ENCODE assay signal across 22 cellular contexts in the genomic region with DNA sequence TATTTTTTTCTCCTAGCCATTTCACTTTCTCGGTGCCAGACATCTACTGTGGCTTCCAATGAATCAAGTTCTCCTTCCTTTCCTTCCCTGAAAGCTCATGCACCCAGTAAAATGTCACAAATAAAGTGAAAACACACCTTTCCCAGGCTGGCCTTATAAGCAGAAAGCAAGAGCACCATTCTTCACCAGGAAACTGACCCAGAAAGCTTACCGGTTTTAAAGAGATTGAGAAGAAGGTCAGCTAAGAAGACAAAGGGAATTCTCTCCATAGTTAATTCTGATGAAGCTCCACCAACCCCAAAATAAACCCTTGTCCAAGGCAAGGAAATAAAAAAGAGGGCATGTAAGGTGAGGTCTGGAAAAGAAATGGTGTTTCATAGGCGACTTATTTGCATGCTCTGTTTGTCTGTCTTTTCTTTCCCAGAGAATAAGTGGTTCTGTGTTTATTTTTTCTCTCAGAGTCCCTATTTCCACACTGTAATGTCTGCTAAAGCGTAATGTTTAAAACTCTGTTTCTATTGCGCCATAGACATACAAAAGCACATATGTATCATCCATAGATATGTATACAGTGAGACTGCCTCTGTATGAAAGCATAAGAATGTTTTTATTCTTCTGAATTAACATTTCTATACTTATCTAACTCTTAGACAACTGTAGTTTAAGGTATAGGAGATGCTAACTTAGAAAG. TPM values are rescaled to one million over a fixed set of nuclear protein-coding genes. Genes with fewer than 3 reads are reported as not detected.
DNase-seq lines count a peak whose midpoint lies in the region; ATAC-seq and TF ChIP-seq lines count a peak whose summit lies in the region.
"Had no signal": no experiment of that assay in that cellular context is flagged by ENCODE, and none has a peak within 500 bp of the region (broad histone marks: within the 10 kb centered on the region; RNA-seq: fewer than 3 reads in every experiment).

No MANE protein-coding gene starts in this region.

- H3K27ac Mint-ChIP-seq in neural crest cell (ENCODE audit: unreplicated experiment): peak overlapping the region; percentile 70
- H3K27ac Mint-ChIP-seq: activated B cell treated with CpG ODN at 0.5 μM for 24 hours; activated CD8-positive, alpha-beta T cell treated with anti-CD3 and anti-CD28 coated beads for 36 hours; activated naive CD4-positive, alpha-beta T cell treated with anti-CD3 and anti-CD28 coated beads for 36 hours; T-helper 2 cell treated with Interferon-gamma antibody and Interleukin-4, amounts not matched to agents 5 μg/mL and 100 μg/mL, for 36 hours had no signal

- TF ChIP-seq EP300 in SK-N-SH (IDR thresholded peaks at IDR 0.05; ENCODE audit: borderline replicate concordance in 1 of 2, low read depth in 1 of 2, low read length in 1 of 2): no peak

- no peaks in the 10 kb centered on the region for H3K79me2 ChIP-seq in SK-N-SH (ENCODE audit: insufficient read depth)

- no peak for TF ChIP-seq RAD21 in SK-N-SH (IDR thresholded peaks at IDR 0.05; ENCODE audit: low read length)

- H3K27ac ChIP-seq in SK-N-SH (ENCODE audit: low read depth in 2 of 2, low read length in 1 of 2) (peak overlapping the region in 1 of 2 experiments; percentile 10; a peak in 2 of 4 replicates), iPS-18a (ENCODE audit: low read length) (no peak overlapping the region), upper lobe of right lung (no peak overlapping the region)
- H3K27ac ChIP-seq: foreskin keratinocyte, SJSA1 had no signal

- DNase-seq in SK-N-SH (no peak), neural crest cell (ENCODE audit: low read depth, low spot score) (no peak), upper lobe of right lung (no peak), NCI-H2227 treated with DMSO at 0.1 percent for 48 hours (lab: John Stamatoyannopoulos, UW) (no peak), OCI-M1 (lab: John Stamatoyannopoulos, UW) (no peak)
- no peak for DNase-seq in stimulated activated CD4-positive, alpha-beta T cell treated with anti-CD3 and anti-CD28 coated beads, Interleukin-2, amount 100 ng/mL, for 48 hours
- DNase-seq: 8988T; activated B cell treated with CpG ODN at 0.5 μM for 24 hours; activated CD8-positive, alpha-beta T cell treated with anti-CD3 and anti-CD28 coated beads for 36 hours; activated naive CD4-positive, alpha-beta T cell treated with anti-CD3 and anti-CD28 coated beads for 36 hours; activated T-cell treated with anti-CD3 and anti-CD28 coated beads, Interleukin-2, amount 50 U/mL, for 1 hour; BE2C; COR-L47; foreskin keratinocyte; NCI-H774; stimulated activated naive CD8-positive, alpha-beta T cell treated with anti-CD3 and anti-CD28 coated beads, Interleukin-15, Interleukin-2, amounts not matched to agents 100 U/mL and 50 U/mL, for 24 hours had no signal

- WGBS in SK-N-SH (ENCODE audit: low lambda C conversion rate): 58% methylated on average over 5 of the region's 5 CpGs

- ATAC-seq in SK-N-SH treated with all-trans-retinoic acid at 6 μM for 48 hours (no peak), upper lobe of right lung (no peak)
- ATAC-seq: activated CD8-positive, alpha-beta T cell treated with anti-CD3 and anti-CD28 coated beads for 36 hours; foreskin keratinocyte; stimulated activated naive CD8-positive, alpha-beta T cell treated with anti-CD3 and anti-CD28 coated beads, Interleukin-15, Interleukin-2, amounts not matched to agents 100 U/mL and 50 U/mL, for 24 hours had no signal

- H3K4me1 Mint-ChIP-seq in neural crest cell: peaks cover 48% of the 10 kb centered on the region
- H3K4me1 Mint-ChIP-seq: activated B cell treated with CpG ODN at 0.5 μM for 24 hours had no signal

- intact Hi-C loops in upper lobe of right lung (cut with DNase I): no loop called here

- H3K9me2 ChIP-seq in SK-N-SH: no peaks in the 10 kb centered on the region

- POLR2A ChIA-PET in SK-N-SH (lab: Yijun Ruan, JAX): no interaction called here

- peaks cover 3% of the 10 kb centered on the region for H3F3A ChIP-seq in SK-N-SH (replicated peaks; ENCODE audit: insufficient read depth)

- H3K9ac ChIP-seq in SK-N-SH (no peak overlapping the region), iPS-18a (ENCODE audit: low read length) (no peak overlapping the region)

- H3K36me3 ChIP-seq in SK-N-SH (replicated peaks in 1 of 2; ENCODE audit: control insufficient read depth in 1 of 2, insufficient read depth in 2 of 2, low read length in 1 of 2) (no peaks in the 10 kb centered on the region), iPS-18a (ENCODE audit: control insufficient read depth, low read depth, low read length) (no peaks in the 10 kb centered on the region), upper lobe of right lung (no peaks in the 10 kb centered on the region)
- H3K36me3 ChIP-seq: BE2C, HAP-1, SJSA1 had no signal

- peak overlapping the region; percentile 64; the same call in 1 of the 2 replicates for H2AFZ ChIP-seq in SK-N-SH (ENCODE audit: low read depth)

- H4K20me1 ChIP-seq in SK-N-SH (ENCODE audit: insufficient read depth): no peaks in the 10 kb centered on the region

- H3K27me3 ChIP-seq in SK-N-SH (ENCODE audit: insufficient read depth) (no peaks in the 10 kb centered on the region), iPS-18a (ENCODE audit: control insufficient read depth, insufficient read depth, low read length) (peaks cover 16% of the 10 kb centered on the region), upper lobe of right lung (no peaks in the 10 kb centered on the region)
- H3K27me3 ChIP-seq: BE2C had no signal

- peak overlapping the region; percentile 84; the same call in 1 of the 2 replicates for H3K4me2 ChIP-seq in SK-N-SH

- CTCF ChIA-PET in SK-N-SH (lab: Yijun Ruan, JAX): interaction anchor here (1.4 kb wide), 1 partner anchor 9 kb away, joined by 6 read pairs; no protein-coding TSS in a partner anchor

- no peaks in the 10 kb centered on the region for H3K36me3 Mint-ChIP-seq in neural crest cell (ENCODE audit: low read depth)

- H3K4me1 ChIP-seq in SK-N-SH (ENCODE audit: control insufficient read depth in 1 of 2, insufficient read depth in 2 of 2, low read depth in 1 of 2, low read length in 1 of 2): peaks cover 5 to 13% of the 10 kb centered on the region in 2 experiments; a peak in 3 of 4 replicates
- peaks cover 28% of the 10 kb centered on the region for H3K4me1 ChIP-seq in iPS-18a (ENCODE audit: control insufficient read depth, low read depth, low read length)
- no peaks in the 10 kb centered on the region for H3K4me1 ChIP-seq in upper lobe of right lung
- H3K4me1 ChIP-seq: BE2C, foreskin keratinocyte, HAP-1, SJSA1 had no signal

- H3K27me3 Mint-ChIP-seq in neural crest cell (ENCODE audit: low read depth): no peaks in the 10 kb centered on the region

- TF ChIP-seq CTCF in SK-N-SH (IDR thresholded peaks at IDR 0.05) (no peak), neural crest cell (conservative IDR thresholded peaks at IDR 0.05) (no peak), upper lobe of right lung (IDR thresholded peaks at IDR 0.05) (no peak)

- H3K4me3 ChIP-seq in SK-N-SH (ENCODE audit: low read depth in 2 of 2, low read length in 1 of 2): peak overlapping the region in 1 of 2 experiments; percentile 54; a peak in 1 of 4 replicates
- H3K4me3 ChIP-seq in iPS-18a (ENCODE audit: low read length): peak overlapping the region; percentile 95
- peak overlapping the region; percentile 30 for H3K4me3 ChIP-seq in upper lobe of right lung
- H3K4me3 ChIP-seq: HAP-1, SJSA1 had no signal

- H3K9me3 Mint-ChIP-seq in neural crest cell: peaks cover 2% of the 10 kb centered on the region
- H3K9me3 Mint-ChIP-seq: activated CD8-positive, alpha-beta T cell treated with anti-CD3 and anti-CD28 coated beads for 36 hours; T-helper 2 cell treated with Interferon-gamma antibody and Interleukin-4, amounts not matched to agents 5 μg/mL and 100 μg/mL, for 36 hours had no signal

- H3K9me3 ChIP-seq in SK-N-SH (no peaks in the 10 kb centered on the region), iPS-18a (ENCODE audit: control insufficient read depth, low read depth, low read length) (no peaks in the 10 kb centered on the region), upper lobe of right lung (no peaks in the 10 kb centered on the region)
- H3K9me3 ChIP-seq: BE2C, HAP-1, SJSA1 had no signal

- H3K4me3 Mint-ChIP-seq in neural crest cell: peak overlapping the region; percentile 95
- H3K4me3 Mint-ChIP-seq: activated B cell treated with CpG ODN at 0.5 μM for 24 hours; activated CD8-positive, alpha-beta T cell treated with anti-CD3 and anti-CD28 coated beads for 36 hours; activated naive CD4-positive, alpha-beta T cell treated with anti-CD3 and anti-CD28 coated beads for 36 hours; T-helper 2 cell treated with Interferon-gamma antibody and Interleukin-4, amounts not matched to agents 5 μg/mL and 100 μg/mL, for 36 hours had no signal

TF ChIP-seq in SK-N-SH, 30 proteins besides CTCF, POLR2A, EP300 and RAD21 (continues in another document):
- TF ChIP-seq, protein P1, sequence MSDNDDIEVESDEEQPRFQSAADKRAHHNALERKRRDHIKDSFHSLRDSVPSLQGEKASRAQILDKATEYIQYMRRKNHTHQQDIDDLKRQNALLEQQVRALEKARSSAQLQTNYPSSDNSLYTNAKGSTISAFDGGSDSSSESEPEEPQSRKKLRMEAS (IDR thresholded peaks at IDR 0.05; ENCODE audit: low read depth): no peak
- no peak for TF ChIP-seq NRF1 (IDR thresholded peaks at IDR 0.05; ENCODE audit: low read depth, low read length)

TF ChIP-seq in SK-N-SH treated with all-trans-retinoic acid at 6 μM for 48 hours, 23 proteins besides CTCF, POLR2A, EP300 and RAD21 (continues in another document):
- TF ChIP-seq, protein P2, sequence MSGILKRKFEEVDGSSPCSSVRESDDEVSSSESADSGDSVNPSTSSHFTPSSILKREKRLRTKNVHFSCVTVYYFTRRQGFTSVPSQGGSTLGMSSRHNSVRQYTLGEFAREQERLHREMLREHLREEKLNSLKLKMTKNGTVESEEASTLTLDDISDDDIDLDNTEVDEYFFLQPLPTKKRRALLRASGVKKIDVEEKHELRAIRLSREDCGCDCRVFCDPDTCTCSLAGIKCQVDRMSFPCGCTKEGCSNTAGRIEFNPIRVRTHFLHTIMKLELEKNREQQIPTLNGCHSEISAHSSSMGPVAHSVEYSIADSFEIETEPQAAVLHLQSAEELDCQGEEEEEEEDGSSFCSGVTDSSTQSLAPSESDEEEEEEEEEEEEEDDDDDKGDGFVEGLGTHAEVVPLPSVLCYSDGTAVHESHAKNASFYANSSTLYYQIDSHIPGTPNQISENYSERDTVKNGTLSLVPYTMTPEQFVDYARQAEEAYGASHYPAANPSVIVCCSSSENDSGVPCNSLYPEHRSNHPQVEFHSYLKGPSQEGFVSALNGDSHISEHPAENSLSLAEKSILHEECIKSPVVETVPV (CRISPR knock-in tag; IDR thresholded peaks at IDR 0.05): no peak
- TF ChIP-seq ISL1 (CRISPR knock-in tag; IDR thresholded peaks at IDR 0.05) (no peak), ZFP3 (CRISPR knock-in tag; IDR thresholded peaks at IDR 0.05) (no peak), ZNF70 (CRISPR knock-in tag; IDR thresholded peaks at IDR 0.05) (no peak), CSDC2 (CRISPR knock-in tag; IDR thresholded peaks at IDR 0.05) (no peak), SNAI2 (CRISPR knock-in tag; IDR thresholded peaks at IDR 0.05) (no peak), BACH2 (CRISPR knock-in tag; IDR thresholded peaks at IDR 0.05; ENCODE audit: borderline replicate concordance) (no peak), ZNF8 (CRISPR knock-in tag; IDR thresholded peaks at IDR 0.05) (no peak)

RNA-seq across cellular contexts. Expression of a gene that starts 2.8 kb away (rescaled TPM):
- 5.5 and 6.6 TPM in 2 replicates for polyA plus RNA-seq in SK-N-SH (2012; rRNA removed)
- polyA plus RNA-seq in SK-N-SH (2012; cell fraction: cytosol; rRNA removed): 4.5 and 6.5 TPM in 2 replicates
- 9.9 TPM in 2 replicates for polyA plus RNA-seq in SK-N-SH (2012; cell fraction: nucleus; rRNA removed)
- total RNA-seq in neural crest cell: 36.6 and 36.7 TPM in 2 replicates
- 24.6 TPM for total RNA-seq in upper lobe of right lung
- total RNA-seq: activated CD8-positive, alpha-beta T cell treated with anti-CD3 and anti-CD28 coated beads for 36 hours; activated naive CD4-positive, alpha-beta T cell treated with anti-CD3 and anti-CD28 coated beads for 36 hours; endothelial cell of umbilical vein; SJSA1 had no signal
- polyA plus RNA-seq: endothelial cell of umbilical vein, foreskin keratinocyte had no signal
